ENCODE assay signal across 8 cellular contexts in the genomic region with DNA sequence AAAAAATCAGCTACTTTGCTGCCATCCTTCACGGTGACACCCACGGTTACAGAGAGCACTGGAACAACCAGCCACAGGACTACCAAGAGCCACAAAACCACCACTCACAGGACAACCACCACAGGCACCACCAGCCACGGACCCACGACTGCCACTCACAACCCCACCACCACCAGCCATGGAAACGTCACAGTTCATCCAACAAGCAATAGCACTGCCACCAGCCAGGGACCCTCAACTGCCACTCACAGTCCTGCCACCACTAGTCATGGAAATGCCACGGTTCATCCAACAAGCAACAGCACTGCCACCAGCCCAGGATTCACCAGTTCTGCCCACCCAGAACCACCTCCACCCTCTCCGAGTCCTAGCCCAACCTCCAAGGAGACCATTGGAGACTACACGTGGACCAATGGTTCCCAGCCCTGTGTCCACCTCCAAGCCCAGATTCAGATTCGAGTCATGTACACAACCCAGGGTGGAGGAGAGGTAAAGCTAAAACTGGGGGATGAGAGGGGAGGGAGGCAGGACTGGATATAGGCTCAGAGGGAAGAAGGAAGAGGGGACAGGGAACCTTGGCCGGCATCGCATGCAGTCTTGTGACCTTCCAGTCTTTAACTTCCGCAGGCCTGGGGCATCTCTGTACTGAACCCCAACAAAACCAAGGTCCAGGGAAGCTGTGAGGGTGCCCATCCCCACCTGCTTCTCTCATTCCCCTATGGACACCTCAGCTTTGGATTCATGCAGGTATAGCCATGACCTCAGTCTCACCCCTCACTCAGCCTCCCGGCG. TPM values are rescaled to one million over a fixed set of nuclear protein-coding genes. Genes with fewer than 3 reads are reported as not detected.
A peak's percentile ranks its signal among the peaks of the same experiment; 100 is the strongest.
DNase-seq lines count a peak whose midpoint lies in the region; ATAC-seq, FAIRE-seq and TF ChIP-seq lines count a peak whose summit lies in the region.

No MANE protein-coding gene starts in this region.

- ATAC-seq in K562 (0 out of 3 replicates have a peak, but pooled peaks have one; percentile 1), HG03095 (IDR thresholded peaks at IDR 0.05; ENCODE audit: unreplicated experiment) (no peak), left colon (no peak), GM19452 (IDR thresholded peaks at IDR 0.05; ENCODE audit: unreplicated experiment) (no peak)

- H4K20me1 ChIP-seq in K562 (replicated peaks; ENCODE audit: control insufficient read depth, insufficient read depth, low read length), result peaks cover 29% of the 10 kb centered on the region

- FAIRE-seq in K562 (lab: Jason Lieb, UNC), result peak; percentile 23

- TF ChIP-seq EP300 in K562 (IDR thresholded peaks at IDR 0.05; ENCODE audit: low read length), result no peak

- H3K9me3 ChIP-seq in AG04450 (ENCODE audit: control insufficient read depth, insufficient read depth, low read length) (peaks cover 8% of the 10 kb centered on the region; the same call in 1 of the 2 replicates), K562 (replicated peaks; ENCODE audit: control insufficient read depth, insufficient read depth, low read depth, low read length) (no peaks in the 10 kb centered on the region)

- BruUV-seq in K562 (replicated peaks; lab: Mats Ljungman, UMichigan), result no TSS peak

- POLR2A ChIA-PET in AG04450 (lab: Yijun Ruan, JAX), result interaction anchor here (0.9 to 3.2 kb wide), 6 partner anchors 7 to 176 kb away, joined by 3 to 22 read pairs (median 4); a partner anchor contains a TSS
- POLR2A ChIA-PET in K562 (lab: Yijun Ruan, JAX), result interaction anchor here (0.6 to 1.9 kb wide), 11 partner anchors 9 to 266 kb away, joined by 3 to 7 read pairs (median 4); a partner anchor contains a TSS

- H3K4me1 ChIP-seq in K562 (replicated peaks in 1 of 2; ENCODE audit: control insufficient read depth in 2 of 2, insufficient read depth in 2 of 2, low read length in 2 of 2), result peaks cover 50 to 53% of the 10 kb centered on the region in 2 experiments

- H3K9me1 ChIP-seq in K562 (ENCODE audit: control insufficient read depth, insufficient read depth, low read length), result peaks cover 5% of the 10 kb centered on the region

- H3K4me3 ChIP-seq in AG04450 (ENCODE audit: low read depth, low read length) (peak overlapping the region; percentile 29), HL-60 (replicated peaks; ENCODE audit: insufficient read depth, low read length) (peak overlapping the region; percentile 49), K562 (peak overlapping the region; percentile 42)

- no peak for TF ChIP-seq RAD21 in K562 (CRISPR knock-in tag; conservative IDR thresholded peaks at IDR 0.05 in 1 of 2, IDR thresholded peaks at IDR 0.05 in 1 of 2)

- CTCF ChIA-PET in AG04450 (lab: Charles Lee), result interaction anchor here (1.5 to 1.9 kb wide), 2 partner anchors 9 to 19 kb away, joined by 4 to 8 read pairs; no protein-coding TSS in a partner anchor
- CTCF ChIA-PET in K562 (lab: Yijun Ruan, JAX; ENCODE audit: low intra/inter-chr PET ratio), result no interaction called here

- H3K27ac ChIP-seq in AG04450 (ENCODE audit: low read depth, low read length) (peak overlapping the region; percentile 89), HL-60 (replicated peaks) (peak overlapping the region; percentile 72), K562 (ENCODE audit: extremely low read depth, low read depth, low read length) (peak overlapping the region; percentile 81)

- DNase-seq in AG04450 (ENCODE audit: low read depth, low spot score), result no peak
- DNase-seq in HL-60 (ENCODE audit: low read depth in 1 of 2, low spot score in 1 of 2), result no peak
- DNase-seq in K562 (ENCODE audit: extremely low read depth in 1 of 4, low spot score in 3 of 4), result no peak
- DNase-seq in myocyte (ENCODE audit: low read depth), result peak; percentile 51
- DNase-seq in left colon, result no peak
- no peak for DNase-seq in mucosa of gallbladder (ENCODE audit: low spot score)

- in situ Hi-C loops in K562 (cut with MboI), result no loop called here

- peak overlapping the region; percentile 90 for H3K4me2 ChIP-seq in K562 (ENCODE audit: insufficient read depth, low read length)

- H2AFZ ChIP-seq in K562 (ENCODE audit: low read depth, low read length), result 0 out of 2 replicates have a peak overlapping the region, but pooled peaks have one; percentile 9

- peaks cover 44% of the 10 kb centered on the region for H3K36me3 ChIP-seq in K562 (ENCODE audit: control insufficient read depth, insufficient read depth, low read length)

- TF ChIP-seq CTCF in AG04450 (IDR thresholded peaks at IDR 0.05; ENCODE audit: low read depth, low read length) (no peak), HL-60 (IDR thresholded peaks at IDR 0.05; ENCODE audit: insufficient read depth, low read length) (no peak), K562 (IDR thresholded peaks at IDR 0.05 in 2 of 3, conservative IDR thresholded peaks at IDR 0.05 in 1 of 3; ENCODE audit: insufficient read depth in 2 of 3, low read depth in 1 of 3, low read length in 3 of 3) (no peak)

- H3K79me2 ChIP-seq in K562 (ENCODE audit: control insufficient read depth, insufficient read depth, low read length), result peaks cover 75% of the 10 kb centered on the region

- peak overlapping the region; percentile 74 to 92 for H3K9ac ChIP-seq in K562 (ENCODE audit: insufficient read depth in 1 of 2, low read depth in 2 of 2, low read length in 2 of 2)

- intact Hi-C loops in K562 (cut with micrococcal nuclease) (loop anchor here (5.0 kb wide), 1 partner anchor 37 kb away; no protein-coding TSS in a partner anchor), left colon (cut with DNase I, micrococcal nuclease) (loop anchor here in 1 of 2 donors (10.0 kb wide), 1 partner anchor 225 kb away; a partner anchor contains a TSS)

- TF ChIP-seq POLR2A in K562 (conservative IDR thresholded peaks at IDR 0.05), result no peak

- H3K27me3 ChIP-seq in AG04450 (ENCODE audit: control insufficient read depth, insufficient read depth, low read length), result no peaks in the 10 kb centered on the region
- H3K27me3 ChIP-seq in HL-60 (ENCODE audit: insufficient read depth, poor library complexity, severe bottlenecking), result no peaks in the 10 kb centered on the region
- H3K27me3 ChIP-seq in K562 (ENCODE audit: control insufficient read depth in 2 of 2, insufficient read depth in 2 of 2, low read length in 2 of 2), result no peaks in the 10 kb centered on the region

- 15% methylated on average over 11 of the region's 14 CpGs for WGBS in K562 (ENCODE audit: insufficient coverage, low coverage, missing lambda C conversion rate)

RNA-seq across cellular contexts. Expression of a gene that starts 0.6 kb away (rescaled TPM):
- polyA plus RNA-seq in AG04450 (2011; rRNA removed) (34.1 and 39.6 TPM in 2 replicates), K562 (2011; rRNA removed) (31.3 and 65.1 TPM in 2 replicates), K562 (2014; fragmentation: Illumina TruSeq; extraction: Trizol) (77.2 and 89.8 TPM in 2 replicates), K562 (2014; fragmentation: Nextera tagmentation; extraction: Ambion mirVana) (10 to 100 TPM; 37.7 to 85.3 TPM), K562 (2014; rRNA removed) (33.3 and 38.8 TPM in 2 replicates)
- 11.6 and 21.2 TPM in 2 replicates for polyA minus RNA-seq in AG04450 (2011; rRNA and poly(A)+ RNA removed)
- 7.2 and 16.8 TPM in 2 replicates for total RNA-seq in K562 (2011; cell fraction: chromatin; rRNA removed; ENCODE audit: low replicate concordance)
- total RNA-seq in K562 (2011; cell fraction: nucleolus; rRNA removed), result 20.0 and 21.3 TPM in 2 replicates
- total RNA-seq in K562 (2011; cell fraction: nucleoplasm; rRNA removed), result 33.4 and 34.7 TPM in 2 replicates
- total RNA-seq in K562 (2014; rRNA removed) (34.6 and 37.2 TPM in 2 replicates), K562 (2014; rRNA removed; fragmentation: Illumina TruSeq; extraction: Trizol) (22.9 and 28.2 TPM in 2 replicates), K562 (2015; rRNA removed; fragmentation: Illumina TruSeq; extraction: Trizol) (46.4 and 50.9 TPM in 2 replicates), K562 (2021) (30.1 and 34.8 TPM in 2 replicates), myocyte (7.6 and 9.1 TPM in 2 replicates), left colon (10 to 100 TPM; 35.0 to 74.0 TPM), mucosa of gallbladder (75.3 TPM)
- polyA plus RNA-seq in K562 (2011; cell fraction: cytosol; rRNA removed), result 76.2 and 89.9 TPM in 2 replicates
- 4.1 and 4.4 TPM in 2 replicates for polyA plus RNA-seq in K562 (2011; cell fraction: nucleus; rRNA removed)
- polyA plus RNA-seq in K562 (2012), result 44.4 and 74.1 TPM in 2 replicates
- 23.1 and 25.5 TPM in 2 replicates for polyA minus RNA-seq in K562 (2011; rRNA and poly(A)+ RNA removed)
- 16.3 and 19.7 TPM in 2 replicates for polyA minus RNA-seq in K562 (2011; cell fraction: cytosol; rRNA and poly(A)+ RNA removed)
- polyA minus RNA-seq in K562 (2011; cell fraction: nucleus; rRNA and poly(A)+ RNA removed), result 1.3 and 2.2 TPM in 2 replicates
- 13.6 TPM for polyA plus RNA-seq in myocyte (2012)

RNA-seq across cellular contexts. Expression of a gene that starts 3.6 kb away (rescaled TPM):
- polyA plus RNA-seq in AG04450 (2011; rRNA removed) (128 and 131 TPM in 2 replicates), K562 (2011; rRNA removed) (160 and 161 TPM in 2 replicates), K562 (2014; fragmentation: Illumina TruSeq; extraction: Trizol) (172 and 179 TPM in 2 replicates), K562 (2014; fragmentation: Nextera tagmentation; extraction: Ambion mirVana) (10 to 100 TPM in 1 of 2 experiments, 1 to 10 TPM in 1; 4.9 to 21.8 TPM), K562 (2014; rRNA removed) (77.1 and 86.7 TPM in 2 replicates)
- 79.9 and 99.2 TPM in 2 replicates for polyA minus RNA-seq in AG04450 (2011; rRNA and poly(A)+ RNA removed)
- total RNA-seq in K562 (2011; cell fraction: chromatin; rRNA removed; ENCODE audit: low replicate concordance), result 63.6 and 172 TPM in 2 replicates
- 230 and 236 TPM in 2 replicates for total RNA-seq in K562 (2011; cell fraction: nucleolus; rRNA removed)
- total RNA-seq in K562 (2011; cell fraction: nucleoplasm; rRNA removed), result 165 and 169 TPM in 2 replicates
- total RNA-seq in K562 (2014; rRNA removed) (53.5 and 78.9 TPM in 2 replicates), K562 (2014; rRNA removed; fragmentation: Illumina TruSeq; extraction: Trizol) (68.3 and 80.2 TPM in 2 replicates), K562 (2015; rRNA removed; fragmentation: Illumina TruSeq; extraction: Trizol) (78.5 and 85.0 TPM in 2 replicates), K562 (2021) (55.5 and 63.7 TPM in 2 replicates), myocyte (185 and 199 TPM in 2 replicates), left colon (10 to 100 TPM; 79.2 to 89.6 TPM), mucosa of gallbladder (76.4 TPM)
- 292 and 301 TPM in 2 replicates for polyA plus RNA-seq in K562 (2011; cell fraction: cytosol; rRNA removed)
- polyA plus RNA-seq in K562 (2011; cell fraction: nucleus; rRNA removed), result 85.8 and 92.2 TPM in 2 replicates
- 66.5 and 66.7 TPM in 2 replicates for polyA plus RNA-seq in K562 (2012)
- polyA minus RNA-seq in K562 (2011; rRNA and poly(A)+ RNA removed), result 77.8 and 107 TPM in 2 replicates
- polyA minus RNA-seq in K562 (2011; cell fraction: cytosol; rRNA and poly(A)+ RNA removed), result 35.2 and 43.8 TPM in 2 replicates
- polyA minus RNA-seq in K562 (2011; cell fraction: nucleus; rRNA and poly(A)+ RNA removed), result 15.8 and 18.0 TPM in 2 replicates
- polyA plus RNA-seq in myocyte (2012), result 61.3 TPM

RNA-seq across cellular contexts. Expression of a gene that starts 9.9 kb away (rescaled TPM):
- 0.24 and 0.29 TPM in 2 replicates for polyA plus RNA-seq in AG04450 (2011; rRNA removed)
- polyA minus RNA-seq in AG04450 (2011; rRNA and poly(A)+ RNA removed), result 0.17 TPM in 1 of 2 replicates, not detected in the other
- 1.1 and 1.3 TPM in 2 replicates for total RNA-seq in K562 (2011; cell fraction: chromatin; rRNA removed; ENCODE audit: low replicate concordance)
- 1.2 TPM in 2 replicates for total RNA-seq in K562 (2011; cell fraction: nucleolus; rRNA removed)
- total RNA-seq in K562 (2011; cell fraction: nucleoplasm; rRNA removed), result 0.37 and 1.1 TPM in 2 replicates
- 0.23 and 0.24 TPM in 2 replicates for total RNA-seq in K562 (2014; rRNA removed)
- not detected in 2 replicates for total RNA-seq in K562 (2014; rRNA removed; fragmentation: Illumina TruSeq; extraction: Trizol)
- total RNA-seq in K562 (2015; rRNA removed; fragmentation: Illumina TruSeq; extraction: Trizol), result not detected in 2 replicates
- total RNA-seq in K562 (2021), result 0.16 TPM in 1 of 2 replicates, not detected in the other
- polyA plus RNA-seq in K562 (2011; rRNA removed), result 0.16 TPM in 1 of 2 replicates, not detected in the other
- 0.09 and 0.19 TPM in 2 replicates for polyA plus RNA-seq in K562 (2011; cell fraction: cytosol; rRNA removed)
- polyA plus RNA-seq in K562 (2011; cell fraction: nucleus; rRNA removed), result 0.76 and 1.2 TPM in 2 replicates
- polyA plus RNA-seq in K562 (2012), result 1.1 and 1.9 TPM in 2 replicates
- polyA plus RNA-seq in K562 (2014; fragmentation: Illumina TruSeq; extraction: Trizol), result not detected in 2 replicates
- polyA plus RNA-seq in K562 (2014; fragmentation: Nextera tagmentation; extraction: Ambion mirVana), result under 1 TPM in 1 of 2 experiments, not detected in 1; 0.07 TPM
- 0.33 TPM in 1 of 2 replicates, not detected in the other for polyA plus RNA-seq in K562 (2014; rRNA removed)
- not detected in 2 replicates for polyA minus RNA-seq in K562 (2011; rRNA and poly(A)+ RNA removed)
- polyA minus RNA-seq in K562 (2011; cell fraction: cytosol; rRNA and poly(A)+ RNA removed), result not detected in 2 replicates
- polyA minus RNA-seq in K562 (2011; cell fraction: nucleus; rRNA and poly(A)+ RNA removed), result 0.40 and 0.44 TPM in 2 replicates
- 4.0 and 10.9 TPM in 2 replicates for total RNA-seq in myocyte
- 3.1 TPM for polyA plus RNA-seq in myocyte (2012)
- total RNA-seq in left colon, result under 1 TPM; 0.58 to 0.84 TPM
- total RNA-seq in mucosa of gallbladder, result 3.1 TPM

RNA-seq across cellular contexts. Expression of a gene that starts 18.3 kb away (rescaled TPM):
- polyA plus RNA-seq in AG04450 (2011; rRNA removed) (67.6 and 73.4 TPM in 2 replicates), K562 (2011; rRNA removed) (80.5 and 94.1 TPM in 2 replicates), K562 (2014; fragmentation: Illumina TruSeq; extraction: Trizol) (98.7 and 102 TPM in 2 replicates), K562 (2014; fragmentation: Nextera tagmentation; extraction: Ambion mirVana) (under 1 TPM; 0.63 to 0.73 TPM), K562 (2014; rRNA removed) (67.3 and 78.8 TPM in 2 replicates)
- 58.9 and 63.0 TPM in 2 replicates for polyA minus RNA-seq in AG04450 (2011; rRNA and poly(A)+ RNA removed)
- 70.4 and 129 TPM in 2 replicates for total RNA-seq in K562 (2011; cell fraction: chromatin; rRNA removed; ENCODE audit: low replicate concordance)
- 60.9 and 69.7 TPM in 2 replicates for total RNA-seq in K562 (2011; cell fraction: nucleolus; rRNA removed)
- 66.0 and 67.9 TPM in 2 replicates for total RNA-seq in K562 (2011; cell fraction: nucleoplasm; rRNA removed)
- total RNA-seq in K562 (2014; rRNA removed) (65.3 and 69.1 TPM in 2 replicates), K562 (2014; rRNA removed; fragmentation: Illumina TruSeq; extraction: Trizol) (79.3 and 82.7 TPM in 2 replicates), K562 (2015; rRNA removed; fragmentation: Illumina TruSeq; extraction: Trizol) (85.7 and 88.2 TPM in 2 replicates), K562 (2021) (55.6 and 63.1 TPM in 2 replicates), myocyte (93.6 and 114 TPM in 2 replicates), left colon (10 to 100 TPM; 30.9 to 34.1 TPM), mucosa of gallbladder (46.6 TPM)
- 73.9 and 80.9 TPM in 2 replicates for polyA plus RNA-seq in K562 (2011; cell fraction: cytosol; rRNA removed)
- 92.4 and 106 TPM in 2 replicates for polyA plus RNA-seq in K562 (2011; cell fraction: nucleus; rRNA removed)
- polyA plus RNA-seq in K562 (2012), result 33.0 and 47.9 TPM in 2 replicates
- polyA minus RNA-seq in K562 (2011; rRNA and poly(A)+ RNA removed), result 68.9 and 101 TPM in 2 replicates
- 29.8 and 44.6 TPM in 2 replicates for polyA minus RNA-seq in K562 (2011; cell fraction: cytosol; rRNA and poly(A)+ RNA removed)
- 19.1 and 22.7 TPM in 2 replicates for polyA minus RNA-seq in K562 (2011; cell fraction: nucleus; rRNA and poly(A)+ RNA removed)
- polyA plus RNA-seq in myocyte (2012), result 58.1 TPM

RNA-seq across cellular contexts. Expression of a gene that starts 21.5 kb away (rescaled TPM):
- polyA plus RNA-seq in AG04450 (2011; rRNA removed) (0.83 and 1.0 TPM in 2 replicates), K562 (2011; rRNA removed) (0.26 and 1.6 TPM in 2 replicates), K562 (2014; fragmentation: Illumina TruSeq; extraction: Trizol) (0.19 and 0.29 TPM in 2 replicates), K562 (2014; fragmentation: Nextera tagmentation; extraction: Ambion mirVana) (under 1 TPM; 0.04 to 0.07 TPM), K562 (2014; rRNA removed) (0.30 and 0.45 TPM in 2 replicates)
- polyA minus RNA-seq in AG04450 (2011; rRNA and poly(A)+ RNA removed), result 0.70 and 0.92 TPM in 2 replicates
- total RNA-seq in K562 (2011; cell fraction: chromatin; rRNA removed; ENCODE audit: low replicate concordance), result 0.21 and 0.76 TPM in 2 replicates
- 0.39 and 0.50 TPM in 2 replicates for total RNA-seq in K562 (2011; cell fraction: nucleolus; rRNA removed)
- total RNA-seq in K562 (2011; cell fraction: nucleoplasm; rRNA removed), result 0.29 and 0.38 TPM in 2 replicates
- total RNA-seq in K562 (2014; rRNA removed) (0.18 and 0.24 TPM in 2 replicates), K562 (2014; rRNA removed; fragmentation: Illumina TruSeq; extraction: Trizol) (not detected in 2 replicates), K562 (2015; rRNA removed; fragmentation: Illumina TruSeq; extraction: Trizol) (0.11 and 0.30 TPM in 2 replicates), K562 (2021) (0.38 and 0.51 TPM in 2 replicates), myocyte (0.11 TPM in 1 of 2 replicates, not detected in the other), left colon (100 to 1,000 TPM in 1 of 2 donors, 10 to 100 TPM in 1; 77.2 to 121 TPM), mucosa of gallbladder (120 TPM)
- polyA plus RNA-seq in K562 (2011; cell fraction: cytosol; rRNA removed), result 0.16 and 0.96 TPM in 2 replicates
- 0.31 and 4.2 TPM in 2 replicates for polyA plus RNA-seq in K562 (2011; cell fraction: nucleus; rRNA removed)
- polyA plus RNA-seq in K562 (2012), result 0.98 and 1.2 TPM in 2 replicates
- polyA minus RNA-seq in K562 (2011; rRNA and poly(A)+ RNA removed), result 0.54 TPM in 1 of 2 replicates, not detected in the other
- polyA minus RNA-seq in K562 (2011; cell fraction: cytosol; rRNA and poly(A)+ RNA removed), result 2.4 TPM in 1 of 2 replicates, not detected in the other
- 0.27 and 2.3 TPM in 2 replicates for polyA minus RNA-seq in K562 (2011; cell fraction: nucleus; rRNA and poly(A)+ RNA removed)
- 1.8 TPM for polyA plus RNA-seq in myocyte (2012)
